ENCODE assay signal across 1 cellular context in the genomic region with DNA sequence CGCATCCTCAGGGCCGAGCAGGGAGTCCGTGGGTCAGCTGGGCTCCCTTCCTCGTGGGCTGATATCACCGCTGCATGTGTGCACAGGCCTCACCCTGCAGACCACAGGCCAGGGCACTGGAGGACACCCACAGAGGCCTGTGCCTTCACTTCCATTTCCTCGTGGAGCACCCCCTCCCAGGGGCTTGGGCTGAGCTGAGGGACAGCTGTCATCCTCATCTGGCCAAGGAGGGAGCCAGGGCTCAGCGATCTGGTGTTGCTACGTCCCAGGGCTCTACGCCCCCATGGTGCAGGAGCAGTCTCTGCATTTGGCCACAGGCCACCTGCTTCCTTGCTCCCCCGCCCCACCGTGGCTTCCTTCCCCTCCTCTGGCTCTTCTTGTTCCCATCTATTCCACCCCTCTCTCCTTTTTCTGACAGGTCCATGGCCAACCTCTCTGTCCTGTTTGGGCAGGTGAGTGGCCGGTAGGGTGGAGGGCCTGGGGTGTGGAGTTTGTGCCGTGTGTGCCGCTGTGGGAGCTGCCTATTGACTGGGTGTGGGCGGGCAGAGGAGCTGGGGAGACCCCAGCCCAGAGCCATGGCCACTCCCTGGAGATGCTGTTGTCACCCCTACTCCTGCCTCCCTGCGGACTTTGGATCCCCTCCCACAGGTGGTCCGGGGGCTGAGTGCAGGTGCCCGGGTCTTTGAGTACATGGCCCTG.
A peak's percentile ranks its signal among the peaks of the same experiment; 100 is the strongest.
TF ChIP-seq lines count a peak whose summit lies in the region.

No MANE protein-coding gene starts in this region.

TF ChIP-seq in K562, 482 proteins besides CTCF, POLR2A, EP300 and RAD21 (continued from another document):
- TF ChIP-seq ZNF444 (CRISPR knock-in tag; IDR thresholded peaks at IDR 0.05) (no peak), PPARD (CRISPR knock-in tag; IDR thresholded peaks at IDR 0.05) (no peak), JUND (IDR thresholded peaks at IDR 0.05; ENCODE audit: borderline replicate concordance, low read depth, low read length) (no peak), JUND (tag; IDR thresholded peaks at IDR 0.05; ENCODE audit: borderline replicate concordance, low read depth, low read length) (no peak; the same call in 2 of the 3 replicates), ZNF830 (CRISPR knock-in tag; IDR thresholded peaks at IDR 0.05) (0 out of 2 replicates have a peak, but pooled peaks have one; percentile 22), NCOA6 (IDR thresholded peaks at IDR 0.05) (no peak), EP400 (IDR thresholded peaks at IDR 0.05) (no peak), NCOA1 (IDR thresholded peaks at IDR 0.05; ENCODE audit: low read depth) (no peak), NCOA4 (IDR thresholded peaks at IDR 0.05; ENCODE audit: partially characterized antibody) (no peak), BDP1 (IDR thresholded peaks at IDR 0.05; ENCODE audit: insufficient read depth, insufficient read length) (no peak), SMARCE1 (IDR thresholded peaks at IDR 0.05) (no peak), HDAC1 (IDR thresholded peaks at IDR 0.05) (peak in 1 of 2 experiments; percentile 68; a peak in 2 of 4 replicates), HMGN3 (IDR thresholded peaks at IDR 0.05; ENCODE audit: borderline replicate concordance, extremely low read depth, insufficient read length, low read depth, low read length) (no peak), MEF2A (IDR thresholded peaks at IDR 0.05; ENCODE audit: control insufficient read depth, low read depth, low read length) (no peak), MBD2 (IDR thresholded peaks at IDR 0.05; ENCODE audit: borderline replicate concordance, low read depth) (no peak), CTBP1 (IDR thresholded peaks at IDR 0.05; ENCODE audit: borderline replicate concordance) (no peak), ZNF699 (CRISPR knock-in tag; IDR thresholded peaks at IDR 0.05; ENCODE audit: insufficient replicate concordance) (no peak), STAT5A (IDR thresholded peaks at IDR 0.05; ENCODE audit: borderline replicate concordance, low read length) (no peak), MEIS2 (IDR thresholded peaks at IDR 0.05; ENCODE audit: partially characterized antibody) (peak; percentile 46), RBM17 (IDR thresholded peaks at IDR 0.05; ENCODE audit: borderline replicate concordance, low read depth, low read length) (no peak)
- TF ChIP-seq, protein P1, sequence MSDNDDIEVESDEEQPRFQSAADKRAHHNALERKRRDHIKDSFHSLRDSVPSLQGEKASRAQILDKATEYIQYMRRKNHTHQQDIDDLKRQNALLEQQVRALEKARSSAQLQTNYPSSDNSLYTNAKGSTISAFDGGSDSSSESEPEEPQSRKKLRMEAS (CRISPR knock-in tag; IDR thresholded peaks at IDR 0.05) = peak; percentile 54; the same call in 1 of the 2 replicates
- TF ChIP-seq, protein P2, sequence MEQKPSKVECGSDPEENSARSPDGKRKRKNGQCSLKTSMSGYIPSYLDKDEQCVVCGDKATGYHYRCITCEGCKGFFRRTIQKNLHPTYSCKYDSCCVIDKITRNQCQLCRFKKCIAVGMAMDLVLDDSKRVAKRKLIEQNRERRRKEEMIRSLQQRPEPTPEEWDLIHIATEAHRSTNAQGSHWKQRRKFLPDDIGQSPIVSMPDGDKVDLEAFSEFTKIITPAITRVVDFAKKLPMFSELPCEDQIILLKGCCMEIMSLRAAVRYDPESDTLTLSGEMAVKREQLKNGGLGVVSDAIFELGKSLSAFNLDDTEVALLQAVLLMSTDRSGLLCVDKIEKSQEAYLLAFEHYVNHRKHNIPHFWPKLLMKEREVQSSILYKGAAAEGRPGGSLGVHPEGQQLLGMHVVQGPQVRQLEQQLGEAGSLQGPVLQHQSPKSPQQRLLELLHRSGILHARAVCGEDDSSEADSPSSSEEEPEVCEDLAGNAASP (IDR thresholded peaks at IDR 0.05) = no peak
- TF ChIP-seq, protein P3, sequence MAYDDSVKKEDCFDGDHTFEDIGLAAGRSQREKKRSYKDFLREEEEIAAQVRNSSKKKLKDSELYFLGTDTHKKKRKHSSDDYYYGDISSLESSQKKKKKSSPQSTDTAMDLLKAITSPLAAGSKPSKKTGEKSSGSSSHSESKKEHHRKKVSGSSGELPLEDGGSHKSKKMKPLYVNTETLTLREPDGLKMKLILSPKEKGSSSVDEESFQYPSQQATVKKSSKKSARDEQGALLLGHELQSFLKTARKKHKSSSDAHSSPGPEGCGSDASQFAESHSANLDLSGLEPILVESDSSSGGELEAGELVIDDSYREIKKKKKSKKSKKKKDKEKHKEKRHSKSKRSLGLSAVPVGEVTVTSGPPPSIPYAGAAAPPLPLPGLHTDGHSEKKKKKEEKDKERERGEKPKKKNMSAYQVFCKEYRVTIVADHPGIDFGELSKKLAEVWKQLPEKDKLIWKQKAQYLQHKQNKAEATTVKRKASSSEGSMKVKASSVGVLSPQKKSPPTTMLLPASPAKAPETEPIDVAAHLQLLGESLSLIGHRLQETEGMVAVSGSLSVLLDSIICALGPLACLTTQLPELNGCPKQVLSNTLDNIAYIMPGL (CRISPR knock-in tag; IDR thresholded peaks at IDR 0.05) = no peak
- TF ChIP-seq, protein P4, sequence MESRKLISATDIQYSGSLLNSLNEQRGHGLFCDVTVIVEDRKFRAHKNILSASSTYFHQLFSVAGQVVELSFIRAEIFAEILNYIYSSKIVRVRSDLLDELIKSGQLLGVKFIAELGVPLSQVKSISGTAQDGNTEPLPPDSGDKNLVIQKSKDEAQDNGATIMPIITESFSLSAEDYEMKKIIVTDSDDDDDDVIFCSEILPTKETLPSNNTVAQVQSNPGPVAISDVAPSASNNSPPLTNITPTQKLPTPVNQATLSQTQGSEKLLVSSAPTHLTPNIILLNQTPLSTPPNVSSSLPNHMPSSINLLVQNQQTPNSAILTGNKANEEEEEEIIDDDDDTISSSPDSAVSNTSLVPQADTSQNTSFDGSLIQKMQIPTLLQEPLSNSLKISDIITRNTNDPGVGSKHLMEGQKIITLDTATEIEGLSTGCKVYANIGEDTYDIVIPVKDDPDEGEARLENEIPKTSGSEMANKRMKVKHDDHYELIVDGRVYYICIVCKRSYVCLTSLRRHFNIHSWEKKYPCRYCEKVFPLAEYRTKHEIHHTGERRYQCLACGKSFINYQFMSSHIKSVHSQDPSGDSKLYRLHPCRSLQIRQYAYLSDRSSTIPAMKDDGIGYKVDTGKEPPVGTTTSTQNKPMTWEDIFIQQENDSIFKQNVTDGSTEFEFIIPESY (CRISPR knock-in tag; IDR thresholded peaks at IDR 0.05) = 0 out of 2 replicates have a peak, but pooled peaks have one; percentile 5
- TF ChIP-seq, protein P5, sequence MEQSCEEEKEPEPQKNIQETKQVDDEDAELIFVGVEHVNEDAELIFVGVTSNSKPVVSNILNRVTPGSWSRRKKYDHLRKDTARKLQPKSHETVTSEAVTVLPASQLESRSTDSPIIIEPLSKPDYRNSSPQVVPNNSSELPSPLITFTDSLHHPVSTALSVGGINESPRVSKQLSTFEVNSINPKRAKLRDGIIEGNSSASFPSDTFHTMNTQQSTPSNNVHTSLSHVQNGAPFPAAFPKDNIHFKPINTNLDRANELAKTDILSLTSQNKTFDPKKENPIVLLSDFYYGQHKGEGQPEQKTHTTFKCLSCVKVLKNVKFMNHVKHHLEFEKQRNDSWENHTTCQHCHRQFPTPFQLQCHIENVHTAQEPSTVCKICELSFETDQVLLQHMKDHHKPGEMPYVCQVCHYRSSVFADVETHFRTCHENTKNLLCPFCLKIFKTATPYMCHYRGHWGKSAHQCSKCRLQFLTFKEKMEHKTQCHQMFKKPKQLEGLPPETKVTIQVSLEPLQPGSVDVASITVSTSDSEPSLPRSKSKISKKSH (CRISPR knock-in tag; IDR thresholded peaks at IDR 0.05) = no peak
- TF ChIP-seq, protein P6, sequence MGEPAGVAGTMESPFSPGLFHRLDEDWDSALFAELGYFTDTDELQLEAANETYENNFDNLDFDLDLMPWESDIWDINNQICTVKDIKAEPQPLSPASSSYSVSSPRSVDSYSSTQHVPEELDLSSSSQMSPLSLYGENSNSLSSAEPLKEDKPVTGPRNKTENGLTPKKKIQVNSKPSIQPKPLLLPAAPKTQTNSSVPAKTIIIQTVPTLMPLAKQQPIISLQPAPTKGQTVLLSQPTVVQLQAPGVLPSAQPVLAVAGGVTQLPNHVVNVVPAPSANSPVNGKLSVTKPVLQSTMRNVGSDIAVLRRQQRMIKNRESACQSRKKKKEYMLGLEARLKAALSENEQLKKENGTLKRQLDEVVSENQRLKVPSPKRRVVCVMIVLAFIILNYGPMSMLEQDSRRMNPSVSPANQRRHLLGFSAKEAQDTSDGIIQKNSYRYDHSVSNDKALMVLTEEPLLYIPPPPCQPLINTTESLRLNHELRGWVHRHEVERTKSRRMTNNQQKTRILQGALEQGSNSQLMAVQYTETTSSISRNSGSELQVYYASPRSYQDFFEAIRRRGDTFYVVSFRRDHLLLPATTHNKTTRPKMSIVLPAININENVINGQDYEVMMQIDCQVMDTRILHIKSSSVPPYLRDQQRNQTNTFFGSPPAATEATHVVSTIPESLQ (CRISPR knock-in tag; IDR thresholded peaks at IDR 0.05) = 0 out of 2 replicates have a peak, but pooled peaks have one; percentile 41
TF ChIP-seq in K562: peak in this region for 49.
